In genomic region chr6:42315991-42316378, GRCh38 we compare ENCODE assay signal across 11 cellular contexts.
DNase-seq lines count a peak whose midpoint lies in the region; ATAC-seq, FAIRE-seq and TF ChIP-seq lines count a peak whose summit lies in the region.
"Had no signal": no experiment of that assay in that cellular context is flagged by ENCODE, and none has a peak within 500 bp of the region (broad histone marks: within the 10 kb centered on the region; RNA-seq: fewer than 3 reads in every experiment).

No MANE protein-coding gene starts in this region.

- no peak overlapping the region for H3K56ac ChIP-seq in H9 (ENCODE audit: insufficient read length, low read depth, low read length)

- H3K27ac Mint-ChIP-seq in H9 (peak overlapping the region; percentile 2 to 39 (median 12); a peak in 4 of 7 replicates), WTC11 (peak overlapping the region; percentile 64; the same call in 1 of the 2 replicates)

- H3K4ac ChIP-seq in H9 (ENCODE audit: low read depth, low read length): no peak overlapping the region

- no peak overlapping the region for H3K18ac ChIP-seq in H9 (ENCODE audit: insufficient read length, low read depth, low read length)

- H4K91ac ChIP-seq in H9 (ENCODE audit: insufficient read length, low read depth, low read length): no peak overlapping the region

- H3T11ph ChIP-seq in H9 (ENCODE audit: low read length): no peak overlapping the region

- H3K79me1 ChIP-seq in H9 (ENCODE audit: insufficient read depth, low read depth, low read length, poor library complexity, severe bottlenecking): no peaks in the 10 kb centered on the region

- H2BK20ac ChIP-seq in H9 (ENCODE audit: low read depth, low read length, poor library complexity, severe bottlenecking): no peak overlapping the region

- CTCF ChIA-PET in A549 (lab: Yijun Ruan, JAX) (interaction anchor here (1.1 to 1.7 kb wide), 3 partner anchors 10 to 55 kb away, joined by 3 to 6 read pairs (median 4); no protein-coding TSS in a partner anchor), WTC11 (lab: Charles Lee) (interaction anchor here (1.9 to 2.8 kb wide), 2 partner anchors 12 to 232 kb away, joined by 5 to 10 read pairs; no protein-coding TSS in a partner anchor)

- H2BK5ac ChIP-seq in H9 (ENCODE audit: insufficient read length, low read length): no peak overlapping the region

- TF ChIP-seq POLR2A in A549 (IDR thresholded peaks at IDR 0.05; ENCODE audit: low read length): no peak

- H2AFZ ChIP-seq in H9 (ENCODE audit: low read length): no peak overlapping the region

- H3K9ac ChIP-seq in H9 (ENCODE audit: extremely low read depth, insufficient read length, low read length): no peak overlapping the region

- no peak overlapping the region for H2BK15ac ChIP-seq in H9 (ENCODE audit: low read depth, low read length)

- peaks cover 39 to 46% of the 10 kb centered on the region in 2 experiments for H3K4me1 Mint-ChIP-seq in H9
- peaks cover 43% of the 10 kb centered on the region for H3K4me1 Mint-ChIP-seq in WTC11

- no peak for TF ChIP-seq CTCF in A549 (IDR thresholded peaks at IDR 0.05)
- no peak for TF ChIP-seq CTCF in H9 (conservative IDR thresholded peaks at IDR 0.05)
- no peak for TF ChIP-seq CTCF in WTC11 (IDR thresholded peaks at IDR 0.05)

- no peak overlapping the region for H3K4me3 ChIP-seq in A549
- H3K4me3 ChIP-seq: testis had no signal

- no peak overlapping the region for H2AK5ac ChIP-seq in H9 (ENCODE audit: insufficient read length, low read length)

- H2BK12ac ChIP-seq in H9 (ENCODE audit: insufficient read length, low read depth, low read length): no peak overlapping the region

- H3K4me3 Mint-ChIP-seq in H9 (no peak overlapping the region), WTC11 (no peak overlapping the region)

- H4K8ac ChIP-seq in H9 (replicated peaks; ENCODE audit: insufficient read length, low read depth, low read length): no peak overlapping the region

- H3K79me2 ChIP-seq in H9 (ENCODE audit: insufficient read depth, low read length): no peaks in the 10 kb centered on the region

- 0% methylated on average over 3 of the region's 5 CpGs for WGBS in A549 (ENCODE audit: missing lambda C conversion rate)
- no CpG with 5 or more reads among the region's 5 CpGs for WGBS in H9 (ENCODE audit: extremely low coverage, insufficient read length, low lambda C conversion rate)

- DNase-seq in A549 (ENCODE audit: low read depth in 1 of 2, low spot score in 1 of 2): peak; percentile 60 to 84
- DNase-seq in H9: peak; percentile 71
- no peak for DNase-seq in WTC11 (ENCODE audit: low spot score)
- DNase-seq in islet precursor cell: peak; percentile 97
- no peak for DNase-seq in Ammon's horn (ENCODE audit: low spot score)
- DNase-seq: testis had no signal

- no peak for FAIRE-seq in A549 (lab: Jason Lieb, UNC)
- FAIRE-seq: GM12891, islet of Langerhans had no signal

- no peak overlapping the region for H4K5ac ChIP-seq in H9 (ENCODE audit: insufficient read length, low read depth, low read length)

- H3K36me3 Mint-ChIP-seq in H9 (ENCODE audit: insufficient read depth in 1 of 3, low read depth in 3 of 3): peaks cover 2 to 3% (median 3%) of the 10 kb centered on the region in 3 experiments; a peak in 6 of 7 replicates
- H3K36me3 Mint-ChIP-seq in WTC11: no peaks in the 10 kb centered on the region

- H4K20me1 ChIP-seq in H9 (ENCODE audit: control insufficient read depth, insufficient read depth, insufficient read length): no peaks in the 10 kb centered on the region

- H2BK120ac ChIP-seq in H9 (ENCODE audit: low read depth, low read length, poor library complexity, severe bottlenecking): no peak overlapping the region

- no peaks in the 10 kb centered on the region for H3K27me3 ChIP-seq in H9 (ENCODE audit: insufficient read depth, low read length)
- H3K27me3 ChIP-seq: testis had no signal

- H3K27me3 Mint-ChIP-seq in H9 (ENCODE audit: low read depth) (no peaks in the 10 kb centered on the region), WTC11 (ENCODE audit: low read depth) (no peaks in the 10 kb centered on the region)

- H3K23me2 ChIP-seq in H9 (ENCODE audit: insufficient read length, low read depth, low read length, poor library complexity, severe bottlenecking): no peaks in the 10 kb centered on the region

- H3K4me1 ChIP-seq in A549 (peaks cover 51% of the 10 kb centered on the region), H9 (ENCODE audit: insufficient read depth, low read length) (peaks cover 8% of the 10 kb centered on the region)

- peak; percentile 19 to 27; a peak in 1 of 5 replicates for TF ChIP-seq RAD21 in A549 (conservative IDR thresholded peaks at IDR 0.05 in 1 of 2, IDR thresholded peaks at IDR 0.05 in 1 of 2)

- H3K4me2 ChIP-seq in A549: peak overlapping the region; percentile 92
- no peak overlapping the region for H3K4me2 ChIP-seq in H9 (ENCODE audit: insufficient read depth, insufficient read length, low read length)

- no peak overlapping the region for H3K14ac ChIP-seq in H9 (ENCODE audit: insufficient read depth, low read length)

- no peak overlapping the region for H3K23ac ChIP-seq in H9 (ENCODE audit: insufficient read length, low read depth, low read length)

- H3K9me3 Mint-ChIP-seq in H9 (no peaks in the 10 kb centered on the region), WTC11 (no peaks in the 10 kb centered on the region)

- POLR2A ChIA-PET in A549 (lab: Yijun Ruan, JAX) (interaction anchor here (0.6 kb wide), 1 partner anchor 137 kb away, joined by 4 read pairs; no protein-coding TSS in a partner anchor), WTC11 (lab: Charles Lee) (no interaction called here)

- TF ChIP-seq EP300 in A549 (IDR thresholded peaks at IDR 0.05): peak; percentile 37 to 57; a peak in 1 of 5 replicates

- ATAC-seq in A549 (peak; percentile 87 to 94), WTC11 (peak; percentile 76), GM21381 (IDR thresholded peaks at IDR 0.05; ENCODE audit: unreplicated experiment) (no peak), GM19324 (IDR thresholded peaks at IDR 0.05; ENCODE audit: low FRiP score, unreplicated experiment) (no peak), HG02642 (IDR thresholded peaks at IDR 0.05; ENCODE audit: poor library complexity, unreplicated experiment) (no peak)

- H3K27ac ChIP-seq in A549 (peak overlapping the region; percentile 92 to 94), H9 (ENCODE audit: insufficient read length, low read depth, low read length) (peak overlapping the region; percentile 50)
- H3K27ac ChIP-seq: testis had no signal

- H3K9me3 ChIP-seq in A549 (no peaks in the 10 kb centered on the region), H9 (ENCODE audit: control insufficient read depth, low read depth, low read length) (no peaks in the 10 kb centered on the region)
- H3K9me3 ChIP-seq: testis had no signal

TF ChIP-seq in A549, 52 proteins besides CTCF, POLR2A, EP300 and RAD21 (continues in another document):
- TF ChIP-seq, protein P1, sequence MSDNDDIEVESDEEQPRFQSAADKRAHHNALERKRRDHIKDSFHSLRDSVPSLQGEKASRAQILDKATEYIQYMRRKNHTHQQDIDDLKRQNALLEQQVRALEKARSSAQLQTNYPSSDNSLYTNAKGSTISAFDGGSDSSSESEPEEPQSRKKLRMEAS (IDR thresholded peaks at IDR 0.05): peak; percentile 66; the same call in 1 of the 2 replicates
- TF ChIP-seq ZC3H11A (IDR thresholded peaks at IDR 0.05): no peak
- TF ChIP-seq ZNF302 (CRISPR knock-in tag; IDR thresholded peaks at IDR 0.05): no peak
- peak; percentile 17; the same call in 1 of the 3 replicates for TF ChIP-seq SMC3 (IDR thresholded peaks at IDR 0.05)
- no peak for TF ChIP-seq ESRRA (IDR thresholded peaks at IDR 0.05; ENCODE audit: borderline replicate concordance, low read length)
- no peak for TF ChIP-seq HEYL (CRISPR knock-in tag; IDR thresholded peaks at IDR 0.05)
- TF ChIP-seq FOSL2 (IDR thresholded peaks at IDR 0.05): peak; percentile 89
- peak; percentile 91 for TF ChIP-seq FOSL2 (CRISPR knock-in tag; IDR thresholded peaks at IDR 0.05)
- peak; percentile 44 to 67; a peak in 2 of 5 replicates for TF ChIP-seq JUN (IDR thresholded peaks at IDR 0.05)
- peak in 1 of 2 experiments; percentile 50; a peak in 1 of 4 replicates for TF ChIP-seq CEBPB (IDR thresholded peaks at IDR 0.05)
- TF ChIP-seq SREBF2 (IDR thresholded peaks at IDR 0.05): no peak
- no peak for TF ChIP-seq MAZ (IDR thresholded peaks at IDR 0.05; ENCODE audit: borderline replicate concordance, low read depth, low read length)
- peak; percentile 87 for TF ChIP-seq JUNB (IDR thresholded peaks at IDR 0.05)
- peak; percentile 82 for TF ChIP-seq GATA3 (IDR thresholded peaks at IDR 0.05; ENCODE audit: borderline replicate concordance)
- no peak for TF ChIP-seq MAFK (IDR thresholded peaks at IDR 0.05; ENCODE audit: partially characterized antibody)

TF ChIP-seq in WTC11, 78 proteins besides CTCF, POLR2A, EP300 and RAD21 (continues in another document):
- TF ChIP-seq ZNF416 (CRISPR knock-in tag; IDR thresholded peaks at IDR 0.05) (no peak), AR (CRISPR knock-in tag; IDR thresholded peaks at IDR 0.05) (no peak), EMX1 (CRISPR knock-in tag; IDR thresholded peaks at IDR 0.05) (no peak), ELF4 (CRISPR knock-in tag; IDR thresholded peaks at IDR 0.05; ENCODE audit: low read depth) (no peak), NR1H2 (CRISPR knock-in tag; IDR thresholded peaks at IDR 0.05) (no peak)

Comparison
In these comparisons a context has a peak if more than half of its experiments do, and no peak if none do; other contexts are left out.
1. ATAC-seq: peak in A549 (2 of 2) and WTC11 (single experiment); none in GM21381 (single experiment), GM19324 (single experiment) and HG02642 (single experiment).
2. DNase-seq: peak in A549 (2 of 2), H9 (single experiment) and islet precursor cell (single experiment); none in WTC11 (single experiment) and Ammon's horn (single experiment).